8 cellular contexts compared by ENCODE assay signal in the genomic region with DNA sequence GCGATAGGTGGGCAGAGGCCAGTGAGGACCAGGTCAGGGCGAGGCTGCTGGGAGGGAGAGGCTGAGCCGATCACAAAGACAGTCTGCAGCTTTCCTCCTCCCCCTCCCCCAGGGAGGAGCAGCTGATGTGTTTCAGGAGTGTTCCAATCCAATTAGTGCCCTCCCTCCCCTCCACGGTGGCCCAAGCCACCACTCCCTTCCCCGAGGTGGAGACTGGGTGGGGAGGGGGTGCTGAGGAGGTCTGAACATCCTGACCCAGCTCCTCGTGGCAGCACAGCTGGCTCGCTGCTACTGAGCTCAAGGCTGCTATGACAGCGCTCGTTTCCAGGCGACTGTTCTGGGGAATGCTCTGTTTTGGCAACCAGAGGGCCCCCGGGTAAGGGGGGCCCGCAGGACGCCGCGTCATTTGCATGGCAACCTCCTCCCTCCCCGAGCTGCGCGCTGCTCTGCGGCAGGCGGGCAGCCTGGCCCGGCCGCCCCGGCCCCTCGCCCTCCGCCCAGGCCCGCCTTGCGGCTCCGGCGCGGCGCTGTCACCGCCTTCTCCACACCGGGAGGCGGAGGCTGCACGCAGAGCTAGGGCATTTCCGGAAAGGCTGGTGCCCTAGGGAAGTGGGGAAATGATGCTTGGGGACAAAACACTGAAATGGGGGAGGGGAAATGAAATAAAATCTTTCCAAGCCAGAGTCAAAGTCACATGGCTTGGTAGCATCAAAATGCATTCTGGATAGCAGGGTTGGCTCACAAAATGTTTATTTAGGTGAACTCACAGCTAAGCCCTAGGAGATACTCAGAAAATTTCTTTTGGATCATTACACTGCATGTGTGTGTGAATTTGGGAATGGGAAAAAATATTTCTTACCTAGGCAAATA.
DNase-seq lines count a peak whose midpoint lies in the region; ATAC-seq and FAIRE-seq lines count a peak whose summit lies in the region.

No MANE protein-coding gene starts in this region.

- peak overlapping the region; percentile 65 for H3K27ac ChIP-seq in CD4-positive, alpha-beta memory T cell (ENCODE audit: low read depth, low read length)

- peak overlapping the region; percentile 68 to 85 (median 80) for H3K4me3 Mint-ChIP-seq in CD4-positive, alpha-beta memory T cell

- no peaks in the 10 kb centered on the region for H3K27me3 ChIP-seq in CD4-positive, alpha-beta memory T cell (ENCODE audit: insufficient read depth, low read length)
- H3K27me3 ChIP-seq in NT2/D1 (ENCODE audit: insufficient read depth, insufficient read length), result no peaks in the 10 kb centered on the region

- peak; percentile 59 for ATAC-seq in GM19468 (IDR thresholded peaks at IDR 0.05; ENCODE audit: extremely low read depth, unreplicated experiment)

- H3K9ac ChIP-seq in NT2/D1 (ENCODE audit: insufficient read length, low read depth), result peak overlapping the region; percentile 36

- no peaks in the 10 kb centered on the region for H3K9me3 ChIP-seq in CD4-positive, alpha-beta memory T cell (ENCODE audit: control insufficient read depth in 1 of 2, low read length in 2 of 2)
- H3K9me3 ChIP-seq in NT2/D1 (ENCODE audit: insufficient read depth, low read length), result no peaks in the 10 kb centered on the region

- intact Hi-C loops in CD4-positive, alpha-beta memory T cell (cut with micrococcal nuclease), result loop anchor here (1.0 kb wide), 1 partner anchor 68 kb away; a partner anchor contains a TSS

- H3K4me1 Mint-ChIP-seq in CD4-positive, alpha-beta memory T cell, result peaks cover 15 to 36% (median 27%) of the 10 kb centered on the region in 4 donors

- peaks cover 22% of the 10 kb centered on the region for H3K4me1 ChIP-seq in CD4-positive, alpha-beta memory T cell (ENCODE audit: insufficient read depth, low read length)
- H3K4me1 ChIP-seq in NT2/D1 (ENCODE audit: insufficient read depth, insufficient read length), result peaks cover 7% of the 10 kb centered on the region

- peak overlapping the region; percentile 80 to 96 (median 94) for H3K27ac Mint-ChIP-seq in CD4-positive, alpha-beta memory T cell

- FAIRE-seq in HTR-8/SVneo (lab: Jason Lieb, UNC), result peak; percentile 93

- no peaks in the 10 kb centered on the region for H3K9me3 Mint-ChIP-seq in CD4-positive, alpha-beta memory T cell

- POLR2A ChIA-PET in CD4-positive, alpha-beta memory T cell (lab: Charles Lee; ENCODE audit: partially characterized antibody), result interaction anchor here (0.8 to 6.3 kb wide), 11 partner anchors 8 to 107 kb away, joined by 3 to 67 read pairs (median 4); a partner anchor contains a TSS

- H3K4me3 ChIP-seq in CD4-positive, alpha-beta memory T cell (ENCODE audit: low read length in 2 of 2), result peak overlapping the region; percentile 19 to 27
- no peak overlapping the region for H3K4me3 ChIP-seq in NT2/D1 (ENCODE audit: insufficient read length, low read depth)

- H3K27me3 Mint-ChIP-seq in CD4-positive, alpha-beta memory T cell, result no peaks in the 10 kb centered on the region

- no peaks in the 10 kb centered on the region for H3K36me3 ChIP-seq in CD4-positive, alpha-beta memory T cell (ENCODE audit: insufficient read depth, low read length)
- H3K36me3 ChIP-seq in NT2/D1 (ENCODE audit: insufficient read depth, insufficient read length, low read length), result no peaks in the 10 kb centered on the region

- DNase-seq in CD4-positive, alpha-beta memory T cell, result peak; percentile 79 to 86 (median 84)
- DNase-seq in HTR-8/SVneo (ENCODE audit: insufficient read length, low spot score) (peak; percentile 83), NT2/D1 (ENCODE audit: low read depth, low spot score) (peak; percentile 86), activated T-cell treated with anti-CD3 and anti-CD28 coated beads for 1 hour (ENCODE audit: low read depth) (peak; percentile 47), epidermal melanocyte (ENCODE audit: insufficient read length, low spot score) (peak; percentile 69), midbrain (lab: John Stamatoyannopoulos, UW) (peak; percentile 91)
- peak; percentile 24 to 32 for DNase-seq in stimulated activated CD8-positive, alpha-beta memory T cell treated with anti-CD3 and anti-CD28 coated beads, Interleukin-15, amount 100 ng/mL, for 4 hours (ENCODE audit: low read depth in 2 of 2)

- CTCF ChIA-PET in CD4-positive, alpha-beta memory T cell (lab: Charles Lee; ENCODE audit: partially characterized antibody), result interaction anchor here (0.8 to 2.0 kb wide), 8 partner anchors 17 to 108 kb away, joined by 3 to 19 read pairs (median 4); no protein-coding TSS in a partner anchor

- no peaks in the 10 kb centered on the region for H3K36me3 Mint-ChIP-seq in CD4-positive, alpha-beta memory T cell

Comparison
In these comparisons a context has a peak if more than half of its experiments do, and no peak if none do; other contexts are left out.
1. DNase-seq: peak in every context shown above with its lines; median percentile 91 in midbrain; 86 in NT2/D1; 84 in CD4-positive, alpha-beta memory T cell; 83 in HTR-8/SVneo; 69 in epidermal melanocyte; 47 in activated T-cell treated with anti-CD3 and anti-CD28 coated beads for 1 hour; 28 in stimulated activated CD8-positive, alpha-beta memory T cell treated with anti-CD3 and anti-CD28 coated beads, Interleukin-15, amount 100 ng/mL, for 4 hours.